ENCODE assay signal across 8 cellular contexts in the genomic region with DNA sequence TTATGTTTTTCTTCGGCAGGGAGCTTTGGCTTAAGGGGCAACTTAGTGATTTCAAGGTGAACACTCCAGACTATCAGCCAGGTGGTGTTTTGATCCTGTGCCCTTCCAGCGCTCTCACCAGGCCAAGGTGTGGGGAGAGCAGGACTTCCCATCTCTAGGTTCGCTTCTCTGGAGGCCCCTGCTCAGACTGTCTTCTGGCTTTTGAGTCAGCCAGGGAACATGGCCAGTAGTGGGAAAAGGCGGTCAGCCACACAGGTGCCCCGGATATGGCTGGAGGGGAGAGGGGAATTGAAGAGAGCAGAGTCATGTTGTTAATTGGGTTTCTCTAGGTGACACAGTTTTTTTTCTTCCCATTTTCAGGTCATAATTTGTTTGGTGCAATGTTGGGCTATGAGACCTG. TPM values are rescaled to one million over a fixed set of nuclear protein-coding genes. Genes with fewer than 3 reads are reported as not detected.
DNase-seq lines count a peak whose midpoint lies in the region; ATAC-seq lines count a peak whose summit lies in the region.

No MANE protein-coding gene starts in this region.

- H3K4me3 Mint-ChIP-seq in activated T-helper 17 cell treated with anti-CD3 and anti-CD28 coated beads, Interleukin-2, amount 50 U/mL, for 72 hours: peak overlapping the region; percentile 91
- peak overlapping the region; percentile 84 to 89 for H3K4me3 Mint-ChIP-seq in stimulated activated naive B cell treated with anti-CD40 and anti-IgM and Interleukin-4, amounts not matched to agents 10 μg/mL and 1 μg/mL and 100 μg/mL, for 72 hours

- no peak for ATAC-seq in activated T-helper 17 cell treated with anti-CD3 and anti-CD28 coated beads, Interleukin-2, amount 50 U/mL, for 72 hours (replicated peaks)
- no peak for ATAC-seq in stimulated activated naive B cell treated with anti-CD40 and anti-IgM and Interleukin-4, amounts not matched to agents 10 μg/mL and 1 μg/mL and 100 μg/mL, for 72 hours (replicated peaks)
- ATAC-seq in HG02623 (IDR thresholded peaks at IDR 0.05; ENCODE audit: unreplicated experiment) (no peak), HG02798 (IDR thresholded peaks at IDR 0.05; ENCODE audit: poor library complexity, unreplicated experiment) (no peak)

- peak; percentile 58 for DNase-seq in NCI-H82 (lab: John Stamatoyannopoulos, UW)
- no peak for DNase-seq in NCI-H82 treated with DMSO at 0.1 percent for 48 hours (lab: John Stamatoyannopoulos, UW; ENCODE audit: unreplicated experiment)
- no peak for DNase-seq in stimulated activated naive B cell treated with anti-CD40 and anti-IgM and Interleukin-4, amounts not matched to agents 10 μg/mL and 1 μg/mL and 100 μg/mL, for 72 hours
- no peak for DNase-seq in NCI-H2107 (lab: John Stamatoyannopoulos, UW)

- peak overlapping the region; percentile 86 for H3K4me3 ChIP-seq in iPS-18c (ENCODE audit: insufficient read depth, low read depth, low read length)

- no peaks in the 10 kb centered on the region for H3K9me3 ChIP-seq in iPS-18c (ENCODE audit: control insufficient read depth, insufficient read depth, low read length)

- no peaks in the 10 kb centered on the region for H3K27me3 Mint-ChIP-seq in activated T-helper 17 cell treated with anti-CD3 and anti-CD28 coated beads, Interleukin-2, amount 50 U/mL, for 72 hours
- no peaks in the 10 kb centered on the region for H3K27me3 Mint-ChIP-seq in stimulated activated naive B cell treated with anti-CD40 and anti-IgM and Interleukin-4, amounts not matched to agents 10 μg/mL and 1 μg/mL and 100 μg/mL, for 72 hours

- H3K36me3 Mint-ChIP-seq in activated T-helper 17 cell treated with anti-CD3 and anti-CD28 coated beads, Interleukin-2, amount 50 U/mL, for 72 hours (ENCODE audit: low read depth): peaks cover 24% of the 10 kb centered on the region
- peaks cover 12 to 14% of the 10 kb centered on the region in 2 donors for H3K36me3 Mint-ChIP-seq in stimulated activated naive B cell treated with anti-CD40 and anti-IgM and Interleukin-4, amounts not matched to agents 10 μg/mL and 1 μg/mL and 100 μg/mL, for 72 hours

- peak overlapping the region; percentile 85 for H3K27ac Mint-ChIP-seq in activated T-helper 17 cell treated with anti-CD3 and anti-CD28 coated beads, Interleukin-2, amount 50 U/mL, for 72 hours
- peak overlapping the region; percentile 52 for H3K27ac Mint-ChIP-seq in stimulated activated naive B cell treated with anti-CD40 and anti-IgM and Interleukin-4, amounts not matched to agents 10 μg/mL and 1 μg/mL and 100 μg/mL, for 72 hours

- peaks cover 37% of the 10 kb centered on the region for H3K4me1 Mint-ChIP-seq in activated T-helper 17 cell treated with anti-CD3 and anti-CD28 coated beads, Interleukin-2, amount 50 U/mL, for 72 hours
- peaks cover 30 to 38% of the 10 kb centered on the region in 2 donors for H3K4me1 Mint-ChIP-seq in stimulated activated naive B cell treated with anti-CD40 and anti-IgM and Interleukin-4, amounts not matched to agents 10 μg/mL and 1 μg/mL and 100 μg/mL, for 72 hours

- H3K9me3 Mint-ChIP-seq in activated T-helper 17 cell treated with anti-CD3 and anti-CD28 coated beads, Interleukin-2, amount 50 U/mL, for 72 hours: no peaks in the 10 kb centered on the region
- H3K9me3 Mint-ChIP-seq in stimulated activated naive B cell treated with anti-CD40 and anti-IgM and Interleukin-4, amounts not matched to agents 10 μg/mL and 1 μg/mL and 100 μg/mL, for 72 hours: no peaks in the 10 kb centered on the region

RNA-seq across cellular contexts. Expression of gene MINK1, which starts 1.5 kb away (rescaled TPM):
- total RNA-seq in activated T-helper 17 cell treated with anti-CD3 and anti-CD28 coated beads, Interleukin-2, amount 50 U/mL, for 72 hours: 100 to 1,000 TPM in 1 of 2 donors, 10 to 100 TPM in 1; 68.6 to 127 TPM

RNA-seq across cellular contexts. Expression of gene PLD2, which starts 27.7 kb away (rescaled TPM):
- 10 to 100 TPM; 23.3 to 35.0 TPM for total RNA-seq in activated T-helper 17 cell treated with anti-CD3 and anti-CD28 coated beads, Interleukin-2, amount 50 U/mL, for 72 hours

RNA-seq across cellular contexts. Expression of gene PSMB6, which starts 38.7 kb away (rescaled TPM):
- 100 to 1,000 TPM in 1 of 2 donors, 10 to 100 TPM in 1; 91.0 to 169 TPM for total RNA-seq in activated T-helper 17 cell treated with anti-CD3 and anti-CD28 coated beads, Interleukin-2, amount 50 U/mL, for 72 hours

RNA-seq across cellular contexts. Expression of gene GLTPD2, which starts 45.9 kb away (rescaled TPM):
- not detected for total RNA-seq in activated T-helper 17 cell treated with anti-CD3 and anti-CD28 coated beads, Interleukin-2, amount 50 U/mL, for 72 hours
